In the genomic region with DNA sequence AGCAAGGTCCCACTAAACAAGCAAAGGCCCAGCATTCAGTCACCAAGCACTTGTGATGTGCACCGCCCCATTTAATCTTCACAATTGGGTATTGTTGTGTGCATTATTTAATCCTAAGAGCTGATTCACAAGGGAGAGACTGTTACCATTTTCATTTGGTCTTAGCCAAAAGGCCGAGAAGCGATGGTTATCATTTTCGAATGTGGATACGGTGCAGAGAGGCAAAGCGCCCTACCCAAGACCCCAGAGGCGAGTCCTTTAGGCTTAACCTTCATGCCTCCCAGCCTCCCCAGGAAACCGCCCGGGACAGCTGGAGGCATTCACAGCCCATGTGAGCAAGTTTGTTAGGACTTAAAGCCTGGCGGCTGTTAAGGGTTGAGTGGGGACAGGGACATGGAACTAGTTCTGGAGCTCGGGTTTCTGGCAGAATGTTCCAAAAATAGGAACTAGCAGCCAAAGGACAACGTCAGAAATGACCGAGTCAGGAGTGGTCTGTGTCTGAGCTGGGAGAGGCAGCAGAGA, we compare ENCODE assay signal across 10 cellular contexts. TPM values are rescaled to one million over a fixed set of nuclear protein-coding genes. Genes with fewer than 3 reads are reported as not detected.
DNase-seq lines count a peak whose midpoint lies in the region; ATAC-seq and TF ChIP-seq lines count a peak whose summit lies in the region.
"Had no signal": no experiment of that assay in that cellular context is flagged by ENCODE, and none has a peak within 500 bp of the region (broad histone marks: within the 10 kb centered on the region; RNA-seq: fewer than 3 reads in every experiment).

No MANE protein-coding gene starts in this region.

- no peak overlapping the region; the same call in 1 of the 2 replicates for H3K27ac ChIP-seq in IMR-90 (ENCODE audit: insufficient read depth, low read length)
- peak overlapping the region; percentile 71 to 88 for H3K27ac ChIP-seq in coronary artery
- H3K27ac ChIP-seq in liver (ENCODE audit: low read depth in 1 of 2, low read length in 2 of 2), result peak overlapping the region; percentile 28 to 54
- peak overlapping the region; percentile 60 for H3K27ac ChIP-seq in stomach smooth muscle (ENCODE audit: low read length)
- no peak overlapping the region for H3K27ac ChIP-seq in mesendoderm (ENCODE audit: low read depth, low read length)

- H3K4me1 ChIP-seq in IMR-90 (ENCODE audit: control insufficient read depth, insufficient read depth, low read length), result peaks cover 9% of the 10 kb centered on the region
- peaks cover 3 to 11% (median 6%) of the 10 kb centered on the region in 4 donors for H3K4me1 ChIP-seq in liver (ENCODE audit: control insufficient read depth in 4 of 4, insufficient read depth in 4 of 4, low read length in 3 of 4)
- peaks cover 24% of the 10 kb centered on the region for H3K4me1 ChIP-seq in stomach smooth muscle (ENCODE audit: control insufficient read depth, insufficient read depth, low read length)
- H3K4me1 ChIP-seq in mesendoderm (ENCODE audit: control insufficient read depth, low read depth, low read length), result no peaks in the 10 kb centered on the region

- peak overlapping the region; percentile 16 for H2AFZ ChIP-seq in IMR-90 (replicated peaks; ENCODE audit: low read length, poor library complexity)

- BruUV-seq in IMR-90 (replicated peaks; lab: Mats Ljungman, UMichigan), result no TSS peak

- no peak overlapping the region for H3K4me3 ChIP-seq in IMR-90 (ENCODE audit: insufficient read depth, low read depth, low read length)
- H3K4me3 ChIP-seq in coronary artery, result peak overlapping the region; percentile 24
- no peak overlapping the region for H3K4me3 ChIP-seq in liver (ENCODE audit: low read depth in 1 of 3, low read length in 3 of 3)
- H3K4me3 ChIP-seq in stomach smooth muscle (ENCODE audit: low read length in 2 of 2), result no peak overlapping the region
- no peak overlapping the region for H3K4me3 ChIP-seq in mesendoderm (ENCODE audit: low read length)

- H4K8ac ChIP-seq in IMR-90 (ENCODE audit: low read depth in 2 of 2, low read length in 2 of 2) (peak overlapping the region in 1 of 2 experiments; percentile 3; a peak in 1 of 4 replicates), mesendoderm (ENCODE audit: low read depth, low read length) (no peak overlapping the region)

- in situ Hi-C loops in IMR-90 (cut with MboI; ENCODE audit: low sequenced_read_pairs), result no loop called here

- H3K4ac ChIP-seq in IMR-90 (ENCODE audit: low read depth, low read length), result no peak overlapping the region
- no peak overlapping the region for H3K4ac ChIP-seq in mesendoderm (ENCODE audit: low read depth, low read length)

- POLR2A ChIA-PET in IMR-90 (lab: Charles Lee; ENCODE audit: unreplicated experiment), result interaction anchor here (0.7 kb wide), 1 partner anchor 19 kb away, joined by 3 read pairs; no protein-coding TSS in a partner anchor

- no peak overlapping the region for H4K91ac ChIP-seq in IMR-90 (ENCODE audit: insufficient read depth, low read depth, low read length)

- H3K9ac ChIP-seq in IMR-90 (ENCODE audit: low read depth, low read length), result no peak overlapping the region
- no peak overlapping the region for H3K9ac ChIP-seq in liver (ENCODE audit: low read depth in 1 of 2, low read length in 2 of 2)
- peak overlapping the region in 1 of 2 donors; percentile 13 for H3K9ac ChIP-seq in stomach smooth muscle (ENCODE audit: low read length in 2 of 2)
- H3K9ac ChIP-seq in mesendoderm (ENCODE audit: low read length), result no peak overlapping the region

- whole genome bisulfite sequencing in IMR-90 (ENCODE audit: extremely low coverage in 2 of 2, insufficient read length in 1 of 2), 2 experiments, result 35% methylated on average over 7 of the region's 13 CpGs; no CpG with 5 or more reads in 1 of the 2 experiments
- WGBS in liver, result 71% methylated on average over 13 of the region's 13 CpGs
- WGBS in mesendoderm (ENCODE audit: extremely low coverage, insufficient coverage, low lambda C conversion rate), result no CpG with 5 or more reads among the region's 13 CpGs

- H4K5ac ChIP-seq in IMR-90 (ENCODE audit: low read depth, low read length) (no peak overlapping the region; the same call in 1 of the 2 replicates), mesendoderm (ENCODE audit: low read length) (no peak overlapping the region)

- TF ChIP-seq RAD21 in IMR-90 (IDR thresholded peaks at IDR 0.05; ENCODE audit: low read length), result no peak
- peak in 1 of 2 donors; percentile 44 for TF ChIP-seq RAD21 in liver (IDR thresholded peaks at IDR 0.05)

- H3K18ac ChIP-seq in IMR-90 (ENCODE audit: low read depth, low read length), result no peak overlapping the region
- H3K18ac ChIP-seq in mesendoderm (ENCODE audit: low read length), result no peak overlapping the region

- H2AK5ac ChIP-seq in IMR-90 (ENCODE audit: low read depth, low read length) (0 out of 2 replicates have a peak overlapping the region, but pooled peaks have one; percentile 56), mesendoderm (ENCODE audit: low read length) (no peak overlapping the region)

- H3K79me1 ChIP-seq in IMR-90 (ENCODE audit: low read depth in 1 of 2, low read length in 2 of 2) (no peaks in the 10 kb centered on the region), mesendoderm (ENCODE audit: low read length) (no peaks in the 10 kb centered on the region)

- H3K36me3 ChIP-seq in IMR-90 (ENCODE audit: control insufficient read depth, insufficient read depth, low read length), result no peaks in the 10 kb centered on the region
- H3K36me3 ChIP-seq in liver (ENCODE audit: control insufficient read depth in 4 of 4, insufficient read depth in 3 of 4, low read depth in 1 of 4, low read length in 3 of 4), result no peaks in the 10 kb centered on the region
- no peaks in the 10 kb centered on the region for H3K36me3 ChIP-seq in stomach smooth muscle (ENCODE audit: control insufficient read depth in 2 of 2, insufficient read depth in 2 of 2, low read length in 2 of 2)
- H3K36me3 ChIP-seq in mesendoderm (ENCODE audit: control insufficient read depth, insufficient read depth, low read length), result no peaks in the 10 kb centered on the region

- no peaks in the 10 kb centered on the region for H3K79me2 ChIP-seq in mesendoderm (ENCODE audit: control insufficient read depth, insufficient read depth, low read length)

- H2BK5ac ChIP-seq in IMR-90 (ENCODE audit: low read depth, low read length, poor library complexity, severe bottlenecking) (no peak overlapping the region), mesendoderm (ENCODE audit: low read length) (no peak overlapping the region)

- H3K9me3 ChIP-seq in IMR-90 (ENCODE audit: control insufficient read depth, insufficient read depth, low read length), result no peaks in the 10 kb centered on the region
- H3K9me3 ChIP-seq in liver (ENCODE audit: control insufficient read depth in 4 of 4, low read length in 3 of 4), result no peaks in the 10 kb centered on the region
- no peaks in the 10 kb centered on the region for H3K9me3 ChIP-seq in stomach smooth muscle (ENCODE audit: control insufficient read depth in 2 of 2, low read length in 2 of 2)

- intact Hi-C loops in IMR-90 (cut with micrococcal nuclease), result no loop called here

- TF ChIP-seq CTCF in IMR-90 (conservative IDR thresholded peaks at IDR 0.05; ENCODE audit: low read depth, low read length), result no peak
- no peak for TF ChIP-seq CTCF in coronary artery (IDR thresholded peaks at IDR 0.05)
- TF ChIP-seq CTCF in liver (IDR thresholded peaks at IDR 0.05; ENCODE audit: low read depth, low read length, missing input control), result no peak

- ATAC-seq in IMR-90 (ENCODE audit: low read depth) (no peak), HG02759 (IDR thresholded peaks at IDR 0.05; ENCODE audit: unreplicated experiment) (no peak), GM21723 (IDR thresholded peaks at IDR 0.05; ENCODE audit: unreplicated experiment) (no peak)

- no peaks in the 10 kb centered on the region for H3K9me1 ChIP-seq in IMR-90 (ENCODE audit: insufficient read depth, low read length)

- H3K4me2 ChIP-seq in IMR-90 (ENCODE audit: low read depth, low read length) (no peak overlapping the region), mesendoderm (ENCODE audit: low read length) (no peak overlapping the region)

- no peak for DNase-seq in IMR-90
- no peak for DNase-seq in coronary artery (ENCODE audit: low spot score)
- no peak for DNase-seq in activated effector memory CD4-positive, alpha-beta T cell treated with anti-CD3 and anti-CD28 coated beads, Interleukin-2, amount 50 U/mL, for 16 hours
- no peak for DNase-seq in mesendoderm
- DNase-seq: activated T-cell treated with anti-CD3 and anti-CD28 coated beads, Interleukin-2, amount 50 U/mL, for 24 hours; CD4-positive, alpha-beta memory T cell had no signal

- H2BK120ac ChIP-seq in IMR-90 (ENCODE audit: low read depth, low read length), result no peak overlapping the region
- H2BK120ac ChIP-seq in mesendoderm (ENCODE audit: low read depth, low read length), result no peak overlapping the region

- no peak overlapping the region for H2AK9ac ChIP-seq in IMR-90 (replicated peaks; ENCODE audit: low read depth, low read length, poor library complexity)

- H3K14ac ChIP-seq in IMR-90 (replicated peaks; ENCODE audit: low read depth, low read length), result peak overlapping the region; percentile 21; the same call in 1 of the 2 replicates

- no peak overlapping the region for H2BK15ac ChIP-seq in IMR-90 (ENCODE audit: low read depth, low read length)
- H2BK15ac ChIP-seq in mesendoderm (replicated peaks; ENCODE audit: low read depth), result no peak overlapping the region

- H3K23ac ChIP-seq in IMR-90 (ENCODE audit: low read depth, low read length) (no peak overlapping the region), mesendoderm (ENCODE audit: low read length) (no peak overlapping the region)

- no peaks in the 10 kb centered on the region for H4K20me1 ChIP-seq in IMR-90 (ENCODE audit: insufficient read depth, low read length)

- H3K27me3 ChIP-seq in IMR-90 (ENCODE audit: control insufficient read depth, insufficient read depth, low read length) (peaks cover 8% of the 10 kb centered on the region), liver (ENCODE audit: control insufficient read depth in 4 of 4, insufficient read depth in 4 of 4, low read length in 3 of 4) (no peaks in the 10 kb centered on the region), stomach smooth muscle (ENCODE audit: control insufficient read depth in 1 of 2, insufficient read depth in 2 of 2, low read length in 2 of 2) (peaks cover 0 to 4% of the 10 kb centered on the region in 2 donors), mesendoderm (ENCODE audit: insufficient read depth, low read length, poor library complexity) (no peaks in the 10 kb centered on the region)

- H3K56ac ChIP-seq in IMR-90 (ENCODE audit: extremely low read depth, insufficient read depth, low read length) (no peak overlapping the region), mesendoderm (ENCODE audit: low read length) (no peak overlapping the region)

- no peak overlapping the region; the same call in 1 of the 2 replicates for H2BK20ac ChIP-seq in IMR-90 (ENCODE audit: low read depth, low read length)

- dilution Hi-C loops in IMR-90 (cut with HindIII; ENCODE audit: low sequenced_read_pairs, unreplicated experiment), result no loop called here

- CTCF ChIA-PET in IMR-90 (lab: Yijun Ruan, JAX), result interaction anchor here (2.6 kb wide), 1 partner anchor 281 kb away, joined by 10 read pairs; no protein-coding TSS in a partner anchor

- TF ChIP-seq POLR2A in IMR-90 (IDR thresholded peaks at IDR 0.05; ENCODE audit: low read depth, low read length), result no peak

RNA-seq across cellular contexts. Expression of gene UPK3A, which starts 13.0 kb away (rescaled TPM):
- total RNA-seq in IMR-90 (2012; rRNA removed) (not detected in 2 replicates), liver (under 1 TPM in 1 of 2 donors, not detected in 1; 0.42 TPM)
- polyA plus RNA-seq in IMR-90 (2012; rRNA removed) (not detected in 2 replicates), liver (not detected)
- not detected in 2 replicates for polyA plus RNA-seq in IMR-90 (2012; cell fraction: cytosol; rRNA removed)
- polyA plus RNA-seq in IMR-90 (2012; cell fraction: nucleus; rRNA removed; ENCODE audit: low replicate concordance), result not detected in 2 replicates
- 0.08 TPM for polyA plus RNA-seq in mesendoderm (2013, experiment 1 of 2)
- 0.04 TPM for polyA plus RNA-seq in mesendoderm (2013, experiment 2 of 2)
- total RNA-seq: CD4-positive, alpha-beta memory T cell had no signal
- polyA plus RNA-seq: CD4-positive, alpha-beta memory T cell had no signal

RNA-seq across cellular contexts. Expression of gene KIAA0930, which starts 31.0 kb away (rescaled TPM):
- total RNA-seq in IMR-90 (2012; rRNA removed) (21.7 and 25.3 TPM in 2 replicates), liver (10 to 100 TPM; 14.9 to 20.4 TPM)
- polyA plus RNA-seq in IMR-90 (2012; rRNA removed) (34.1 and 38.1 TPM in 2 replicates), liver (10 to 100 TPM in 1 of 2 donors, 1 to 10 TPM in 1; 6.1 to 30.0 TPM)
- 45.7 and 62.0 TPM in 2 replicates for polyA plus RNA-seq in IMR-90 (2012; cell fraction: cytosol; rRNA removed)
- 134 and 167 TPM in 2 replicates for polyA plus RNA-seq in IMR-90 (2012; cell fraction: nucleus; rRNA removed; ENCODE audit: low replicate concordance)
- polyA plus RNA-seq in mesendoderm (2013, experiment 1 of 2), result 38.5 TPM
- polyA plus RNA-seq in mesendoderm (2013, experiment 2 of 2), result 41.4 TPM

RNA-seq across cellular contexts. Expression of gene FAM118A, which starts 38.0 kb away (rescaled TPM):
- total RNA-seq in IMR-90 (2012; rRNA removed), result 15.8 and 20.6 TPM in 2 replicates
- 83.4 and 95.6 TPM in 2 replicates for polyA plus RNA-seq in IMR-90 (2012; rRNA removed)
- 27.4 and 66.8 TPM in 2 replicates for polyA plus RNA-seq in IMR-90 (2012; cell fraction: cytosol; rRNA removed)
- 778 and 1,218 TPM in 2 replicates for polyA plus RNA-seq in IMR-90 (2012; cell fraction: nucleus; rRNA removed; ENCODE audit: low replicate concordance)
- 10 to 100 TPM in 1 of 2 donors, 1 to 10 TPM in 1; 4.7 to 36.0 TPM for total RNA-seq in liver
- polyA plus RNA-seq in liver, result 1 to 10 TPM; 4.9 to 6.3 TPM
- polyA plus RNA-seq in mesendoderm (2013, experiment 1 of 2), result 12.1 TPM
- polyA plus RNA-seq in mesendoderm (2013, experiment 2 of 2), result 11.1 TPM

Comparison
In these comparisons a context has a peak if more than half of its experiments do, and no peak if none do; other contexts are left out.
1. H3K27ac ChIP-seq: peak in coronary artery (2 of 2), liver (2 of 2) and stomach smooth muscle (single experiment); none in IMR-90 (single experiment) and mesendoderm (single experiment).